ENCODE assay signal across 8 cellular contexts in the genomic region with DNA sequence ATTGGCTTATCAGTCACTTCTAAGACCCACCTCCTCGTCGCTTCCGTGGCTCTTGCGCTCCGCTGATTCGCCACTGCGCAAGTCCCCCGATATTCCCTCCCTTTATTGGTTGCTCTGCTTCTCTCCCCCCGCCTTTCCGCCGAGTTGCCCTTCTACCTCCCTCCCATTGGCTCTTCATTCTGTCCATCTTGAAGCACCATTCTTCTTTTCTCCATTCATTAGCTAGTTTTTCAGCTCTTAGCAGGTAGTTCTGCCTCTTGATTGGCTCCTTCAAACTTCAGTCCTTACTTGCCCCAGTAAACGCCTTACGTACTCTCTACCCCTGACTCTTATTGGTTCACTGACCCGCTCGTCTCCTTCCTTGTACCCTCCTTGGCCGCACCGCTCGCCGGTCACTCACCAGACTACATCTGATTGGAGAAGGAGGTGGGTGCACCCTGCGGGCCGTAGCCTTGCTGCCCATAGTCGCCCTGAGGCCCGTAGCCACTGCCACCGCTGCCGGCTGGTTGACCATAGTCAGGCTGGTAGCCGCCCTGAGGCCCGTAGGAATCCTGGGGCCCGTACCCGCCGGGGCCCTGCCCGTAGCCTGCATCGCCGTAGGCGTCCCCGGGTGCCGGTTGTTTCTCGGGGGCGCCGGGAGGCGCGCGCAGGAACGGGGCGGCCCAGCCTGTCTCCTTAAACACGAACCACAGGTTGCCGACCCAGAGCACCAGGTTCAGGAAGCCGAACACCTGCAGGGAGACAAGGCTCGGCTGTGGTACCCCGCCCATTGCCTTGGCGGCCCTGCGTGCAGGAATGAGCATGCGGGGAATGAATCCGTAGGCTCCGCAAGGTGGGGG. TPM values are rescaled to one million over a fixed set of nuclear protein-coding genes. Genes with fewer than 3 reads are reported as not detected.
A peak's percentile ranks its signal among the peaks of the same experiment; 100 is the strongest.
DNase-seq lines count a peak whose midpoint lies in the region; ATAC-seq, FAIRE-seq and TF ChIP-seq lines count a peak whose summit lies in the region.

No MANE protein-coding gene starts in this region.

- H3K4me3 Mint-ChIP-seq in T-helper 2 cell treated with Interferon-gamma antibody and Interleukin-4, amounts not matched to agents 5 μg/mL and 100 μg/mL, for 36 hours = peak overlapping the region; percentile 99
- H3K4me3 Mint-ChIP-seq in astrocyte (ENCODE audit: unreplicated experiment) = peak overlapping the region; percentile 87

- peak overlapping the region; percentile 56 for H2AFZ ChIP-seq in astrocyte (ENCODE audit: low read depth, low read length)

- peak overlapping the region; percentile 68 for H3K27ac ChIP-seq in astrocyte (ENCODE audit: low read depth, low read length)
- H3K27ac ChIP-seq in rectal smooth muscle tissue (ENCODE audit: low read depth, low read length) = peak overlapping the region; percentile 86

- peak overlapping the region; percentile 86 for H3K4me2 ChIP-seq in astrocyte (ENCODE audit: low read length)

- H3K4me1 Mint-ChIP-seq in T-helper 2 cell treated with Interferon-gamma antibody and Interleukin-4, amounts not matched to agents 5 μg/mL and 100 μg/mL, for 36 hours (ENCODE audit: low read depth) = peaks cover 26% of the 10 kb centered on the region
- H3K4me1 Mint-ChIP-seq in astrocyte (ENCODE audit: low read depth, unreplicated experiment) = peaks cover 1% of the 10 kb centered on the region

- no peaks in the 10 kb centered on the region for H3K9me3 ChIP-seq in astrocyte (ENCODE audit: insufficient read depth, low read depth, low read length)

- peak; percentile 100 for FAIRE-seq in astrocyte (lab: Jason Lieb, UNC)

- DNase-seq in NCI-H146 treated with DMSO at 0.1 percent for 48 hours (lab: John Stamatoyannopoulos, UW; ENCODE audit: unreplicated experiment) (peak; percentile 100), astrocyte (ENCODE audit: low read depth) (peak; percentile 100), hepatic stellate cell (ENCODE audit: low spot score) (peak; percentile 92), NCI-H524 treated with DMSO at 0.1 percent for 48 hours (lab: John Stamatoyannopoulos, UW) (no peak)
- peak; percentile 87 for DNase-seq in T-helper 2 cell treated with Interferon-gamma antibody and Interleukin-4, amounts not matched to agents 5 μg/mL and 100 μg/mL, for 36 hours (ENCODE audit: low spot score)

- H3K79me2 ChIP-seq in astrocyte (ENCODE audit: insufficient read depth, low read length) = no peaks in the 10 kb centered on the region

- H3K4me1 ChIP-seq in astrocyte (ENCODE audit: insufficient read depth, low read length) = no peaks in the 10 kb centered on the region
- H3K4me1 ChIP-seq in rectal smooth muscle tissue (ENCODE audit: control insufficient read depth, insufficient read depth, low read length) = no peaks in the 10 kb centered on the region

- H3K4me3 ChIP-seq in astrocyte (ENCODE audit: insufficient read depth, low read depth, low read length) = peak overlapping the region; percentile 74
- H3K4me3 ChIP-seq in rectal smooth muscle tissue (ENCODE audit: low read length) = peak overlapping the region; percentile 75

- no peaks in the 10 kb centered on the region for H3K27me3 Mint-ChIP-seq in T-helper 2 cell treated with Interferon-gamma antibody and Interleukin-4, amounts not matched to agents 5 μg/mL and 100 μg/mL, for 36 hours (ENCODE audit: low read depth)
- no peaks in the 10 kb centered on the region for H3K27me3 Mint-ChIP-seq in astrocyte (ENCODE audit: low read depth, unreplicated experiment)

- no peaks in the 10 kb centered on the region for H3K9me3 Mint-ChIP-seq in T-helper 2 cell treated with Interferon-gamma antibody and Interleukin-4, amounts not matched to agents 5 μg/mL and 100 μg/mL, for 36 hours
- H3K9me3 Mint-ChIP-seq in astrocyte (ENCODE audit: unreplicated experiment) = no peaks in the 10 kb centered on the region

- H3K27ac Mint-ChIP-seq in T-helper 2 cell treated with Interferon-gamma antibody and Interleukin-4, amounts not matched to agents 5 μg/mL and 100 μg/mL, for 36 hours = peak overlapping the region; percentile 93
- H3K27ac Mint-ChIP-seq in astrocyte (ENCODE audit: unreplicated experiment) = peak overlapping the region; percentile 87

- peaks cover 1% of the 10 kb centered on the region for H3K36me3 Mint-ChIP-seq in T-helper 2 cell treated with Interferon-gamma antibody and Interleukin-4, amounts not matched to agents 5 μg/mL and 100 μg/mL, for 36 hours (ENCODE audit: low read depth)
- no peaks in the 10 kb centered on the region for H3K36me3 Mint-ChIP-seq in astrocyte (ENCODE audit: low read depth, unreplicated experiment)

- no peaks in the 10 kb centered on the region for H4K20me1 ChIP-seq in astrocyte (ENCODE audit: insufficient read depth, low read length)

- ATAC-seq in GM18498 (IDR thresholded peaks at IDR 0.05; ENCODE audit: unreplicated experiment) (peak; percentile 94), HG02884 (IDR thresholded peaks at IDR 0.05; ENCODE audit: unreplicated experiment) (peak; percentile 90)

- TF ChIP-seq CTCF in astrocyte (IDR thresholded peaks at IDR 0.05; ENCODE audit: insufficient read depth, low read depth, low read length) = no peak

- H3K27me3 ChIP-seq in astrocyte (ENCODE audit: insufficient read depth, low read length) (no peaks in the 10 kb centered on the region), rectal smooth muscle tissue (ENCODE audit: control insufficient read depth, insufficient read depth, low read length) (no peaks in the 10 kb centered on the region)

- no peaks in the 10 kb centered on the region for H3K36me3 ChIP-seq in astrocyte (ENCODE audit: insufficient read depth, low read length)
- H3K36me3 ChIP-seq in rectal smooth muscle tissue (ENCODE audit: control insufficient read depth, insufficient read depth, low read length) = no peaks in the 10 kb centered on the region

- H3K9ac ChIP-seq in astrocyte (ENCODE audit: low read length) = peak overlapping the region; percentile 86
- H3K9ac ChIP-seq in rectal smooth muscle tissue (ENCODE audit: low read length) = no peak overlapping the region

RNA-seq across cellular contexts. Expression of gene PRICKLE3, which starts 5.1 kb away (rescaled TPM):
- total RNA-seq in astrocyte = 13.9 and 14.2 TPM in 2 replicates

RNA-seq across cellular contexts. Expression of gene SYP, which starts 8.7 kb away (rescaled TPM):
- 1.6 and 1.9 TPM in 2 replicates for total RNA-seq in astrocyte

RNA-seq across cellular contexts. Expression of gene PLP2, which starts 19.6 kb away (rescaled TPM):
- total RNA-seq in astrocyte = 109 TPM in 2 replicates

RNA-seq across cellular contexts. Expression of gene MAGIX, which starts 28.7 kb away (rescaled TPM):
- total RNA-seq in astrocyte = 0.96 and 1.2 TPM in 2 replicates

RNA-seq across cellular contexts. Expression of gene CACNA1F, which starts 41.9 kb away (rescaled TPM):
- total RNA-seq in astrocyte = not detected in 2 replicates
